Comparison of ENCODE assay signal across 11 cellular contexts in the genomic region with DNA sequence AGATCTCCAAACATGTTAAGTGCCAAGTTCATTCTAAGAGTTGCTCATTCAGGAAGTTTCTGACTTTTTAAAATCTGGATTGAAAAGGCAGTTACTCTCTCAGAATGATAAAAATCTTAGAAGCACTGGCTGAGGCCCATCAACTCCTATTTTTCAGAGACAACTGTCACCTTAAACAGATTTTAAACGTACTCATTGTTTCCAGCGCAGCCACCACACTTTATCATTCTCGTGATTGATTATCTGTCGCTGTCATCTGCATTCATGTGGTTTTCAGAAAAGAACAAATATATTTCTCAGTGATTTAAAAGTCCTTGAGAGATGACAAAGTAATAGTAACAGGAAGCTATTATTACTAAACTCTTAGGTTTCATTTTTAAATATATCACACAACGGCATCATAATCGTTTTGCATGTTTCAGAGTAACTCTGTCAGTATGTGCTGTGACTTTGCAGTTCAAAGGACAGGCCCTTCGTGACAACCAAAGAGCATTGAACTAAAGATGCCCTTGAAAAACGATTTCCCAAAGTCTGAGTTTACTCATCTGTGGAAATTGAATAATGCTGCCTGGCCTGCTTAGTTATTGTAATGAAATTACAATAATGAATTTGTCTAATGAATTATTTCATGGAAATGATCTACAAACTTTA. TPM values are rescaled to one million over a fixed set of nuclear protein-coding genes. Genes with fewer than 3 reads are reported as not detected.
DNase-seq lines count a peak whose midpoint lies in the region; ATAC-seq and TF ChIP-seq lines count a peak whose summit lies in the region.
"Had no signal": no experiment of that assay in that cellular context is flagged by ENCODE, and none has a peak within 500 bp of the region (broad histone marks: within the 10 kb centered on the region; RNA-seq: fewer than 3 reads in every experiment).

No MANE protein-coding gene starts in this region.

- H3K9me3 Mint-ChIP-seq in activated T-cell treated with anti-CD3 and anti-CD28 coated beads, Interleukin-2, amount 50 U/mL, for 72 hours, result no peaks in the 10 kb centered on the region
- no peaks in the 10 kb centered on the region for H3K9me3 Mint-ChIP-seq in glutamatergic neuron (ENCODE audit: unreplicated experiment)

- peaks cover 12% of the 10 kb centered on the region for H3K27me3 Mint-ChIP-seq in activated T-cell treated with anti-CD3 and anti-CD28 coated beads, Interleukin-2, amount 50 U/mL, for 72 hours (ENCODE audit: low read depth)
- peaks cover 5% of the 10 kb centered on the region for H3K27me3 Mint-ChIP-seq in glutamatergic neuron (ENCODE audit: unreplicated experiment)

- H3K27ac Mint-ChIP-seq in activated T-cell treated with anti-CD3 and anti-CD28 coated beads, Interleukin-2, amount 50 U/mL, for 72 hours, result peak overlapping the region; percentile 97
- H3K27ac Mint-ChIP-seq in glutamatergic neuron (ENCODE audit: unreplicated experiment), result no peak overlapping the region

- peak; percentile 38 to 45 for DNase-seq in activated T-cell treated with anti-CD3 and anti-CD28 coated beads, Interleukin-2, amount 50 U/mL, for 72 hours
- DNase-seq in NCI-H1105 treated with DMSO at 0.1 percent for 48 hours (lab: John Stamatoyannopoulos, UW) (no peak), glutamatergic neuron (no peak), NCI-H146 treated with DMSO at 0.1 percent for 48 hours (lab: John Stamatoyannopoulos, UW; ENCODE audit: unreplicated experiment) (no peak), RPMI8226 (no peak)
- DNase-seq: gastrocnemius medialis, GF-D8 had no signal

- peak; percentile 92 for ATAC-seq in GM18498 (IDR thresholded peaks at IDR 0.05; ENCODE audit: unreplicated experiment)
- peak; percentile 91 for ATAC-seq in GM19395 (IDR thresholded peaks at IDR 0.05; ENCODE audit: unreplicated experiment)
- peak; percentile 88 for ATAC-seq in HG03039 (IDR thresholded peaks at IDR 0.05; ENCODE audit: unreplicated experiment)
- peak; percentile 83 to 87 for ATAC-seq in activated T-cell treated with anti-CD3 and anti-CD28 coated beads, Interleukin-2, amount 50 U/mL, for 72 hours (replicated peaks in 1 of 2)
- ATAC-seq: gastrocnemius medialis had no signal

- peaks cover 34% of the 10 kb centered on the region for H3K4me1 Mint-ChIP-seq in activated T-cell treated with anti-CD3 and anti-CD28 coated beads, Interleukin-2, amount 50 U/mL, for 72 hours (ENCODE audit: low read depth)
- H3K4me1 Mint-ChIP-seq in glutamatergic neuron (ENCODE audit: low read depth, unreplicated experiment), result no peaks in the 10 kb centered on the region
- H3K4me1 Mint-ChIP-seq: neural crest cell had no signal

- TF ChIP-seq CTCF in glutamatergic neuron (IDR thresholded peaks at IDR 0.05; ENCODE audit: partially characterized antibody, unreplicated experiment), result no peak

- no peaks in the 10 kb centered on the region for H3K36me3 Mint-ChIP-seq in activated T-cell treated with anti-CD3 and anti-CD28 coated beads, Interleukin-2, amount 50 U/mL, for 72 hours (ENCODE audit: insufficient read depth in 2 of 2)
- no peaks in the 10 kb centered on the region for H3K36me3 Mint-ChIP-seq in glutamatergic neuron (ENCODE audit: unreplicated experiment)

- H3K4me3 Mint-ChIP-seq in activated T-cell treated with anti-CD3 and anti-CD28 coated beads, Interleukin-2, amount 50 U/mL, for 72 hours, result peak overlapping the region; percentile 64 to 89
- H3K4me3 Mint-ChIP-seq in glutamatergic neuron (ENCODE audit: unreplicated experiment), result no peak overlapping the region
- H3K4me3 Mint-ChIP-seq: neural crest cell had no signal

RNA-seq across cellular contexts. Expression of gene KCNK1, which starts 14.9 kb away (rescaled TPM):
- total RNA-seq in activated T-cell treated with anti-CD3 and anti-CD28 coated beads, Interleukin-2, amount 50 U/mL, for 72 hours, result 1 to 10 TPM in 1 of 2 donors, under 1 TPM in 1; 0.43 to 5.9 TPM
- not detected for total RNA-seq in glutamatergic neuron (ENCODE audit: unreplicated experiment)

Comparison
In these comparisons a context has a peak if more than half of its experiments do, and no peak if none do; other contexts are left out.
1. DNase-seq: peak in activated T-cell treated with anti-CD3 and anti-CD28 coated beads, Interleukin-2, amount 50 U/mL, for 72 hours (2 of 2); none in NCI-H1105 treated with DMSO at 0.1 percent for 48 hours (single experiment), glutamatergic neuron (single experiment), NCI-H146 treated with DMSO at 0.1 percent for 48 hours (single experiment) and RPMI8226 (single experiment).
2. Peak in every context shown above with its lines, with median percentiles within 50 percentile points of each other: ATAC-seq.